27 cellular contexts compared by ENCODE assay signal in genomic region chr13:79062291-79062690, GRCh38.
DNase-seq lines count a peak whose midpoint lies in the region; ATAC-seq and TF ChIP-seq lines count a peak whose summit lies in the region.
"Had no signal": no experiment of that assay in that cellular context is flagged by ENCODE, and none has a peak within 500 bp of the region (broad histone marks: within the 10 kb centered on the region; RNA-seq: fewer than 3 reads in every experiment).

No MANE protein-coding gene starts in this region.

- no peaks in the 10 kb centered on the region for H3K27me3 ChIP-seq in endodermal cell (ENCODE audit: control insufficient read depth, insufficient read depth, low read length, poor library complexity, severe bottlenecking)
- H3K27me3 ChIP-seq in CD8-positive, alpha-beta memory T cell (ENCODE audit: insufficient read depth, low read length, poor library complexity, severe bottlenecking) = no peaks in the 10 kb centered on the region
- H3K27me3 ChIP-seq: BLaER1, MG63 had no signal

- DNase-seq in NCI-H2171 treated with DMSO at 0.1 percent for 48 hours (lab: John Stamatoyannopoulos, UW) (peak; percentile 5), NCI-H2171 (lab: John Stamatoyannopoulos, UW) (no peak), HT1080 (ENCODE audit: low read depth) (peak; percentile 21), endodermal cell (no peak), AML-193 (lab: John Stamatoyannopoulos, UW) (no peak), NCI-H1694 (lab: John Stamatoyannopoulos, UW) (no peak)
- no peak for DNase-seq in stimulated activated naive B cell treated with anti-CD40 and anti-IgM and Interleukin-4, amounts not matched to agents 10 μg/mL and 1 μg/mL and 100 μg/mL, for 72 hours
- no peak for DNase-seq in CD8-positive, alpha-beta memory T cell
- DNase-seq: ACHN; CD4-positive, CD25-positive, alpha-beta regulatory T cell; COR-L47; DMS53; GDM1; GOT3; IMR-90; KG1; MG63; NCI-H1105 treated with DMSO at 0.1 percent for 48 hours; NCI-H146; NCI-H2029; NCI-H2227 treated with DMSO at 0.1 percent for 48 hours; NCI-H526 treated with DMSO at 0.1 percent for 48 hours; SHP77 treated with DMSO at 0.1 percent for 48 hours had no signal

- no peak overlapping the region for H3K27ac Mint-ChIP-seq in endodermal cell
- peak overlapping the region; percentile 11 for H3K27ac Mint-ChIP-seq in stimulated activated naive B cell treated with anti-CD40 and anti-IgM and Interleukin-4, amounts not matched to agents 10 μg/mL and 1 μg/mL and 100 μg/mL, for 72 hours
- H3K27ac Mint-ChIP-seq in CD8-positive, alpha-beta memory T cell = no peak overlapping the region
- H3K27ac Mint-ChIP-seq: CD4-positive, CD25-positive, alpha-beta regulatory T cell had no signal

- H3K27ac ChIP-seq in endodermal cell (ENCODE audit: low read depth, low read length) = no peak overlapping the region
- no peak overlapping the region for H3K27ac ChIP-seq in CD8-positive, alpha-beta memory T cell (ENCODE audit: low read depth, low read length)
- H3K27ac ChIP-seq: 22Rv1, BLaER1, RWPE1 had no signal

- H3K36me3 ChIP-seq in endodermal cell (ENCODE audit: control insufficient read depth, insufficient read depth, low read length) = no peaks in the 10 kb centered on the region
- H3K36me3 ChIP-seq in CD8-positive, alpha-beta memory T cell (ENCODE audit: insufficient read depth, low read length) = no peaks in the 10 kb centered on the region
- H3K36me3 ChIP-seq: BLaER1, MG63 had no signal

- POLR2A ChIA-PET in CD8-positive, alpha-beta memory T cell (lab: Charles Lee) = no interaction called here

- H3K4me1 Mint-ChIP-seq in endodermal cell = peaks cover 5% of the 10 kb centered on the region
- no peaks in the 10 kb centered on the region for H3K4me1 Mint-ChIP-seq in stimulated activated naive B cell treated with anti-CD40 and anti-IgM and Interleukin-4, amounts not matched to agents 10 μg/mL and 1 μg/mL and 100 μg/mL, for 72 hours
- H3K4me1 Mint-ChIP-seq in CD8-positive, alpha-beta memory T cell = no peaks in the 10 kb centered on the region
- H3K4me1 Mint-ChIP-seq: CD4-positive, CD25-positive, alpha-beta regulatory T cell had no signal

- peak; percentile 52 for TF ChIP-seq CTCF in endodermal cell (conservative IDR thresholded peaks at IDR 0.05)

- CTCF ChIA-PET in CD8-positive, alpha-beta memory T cell (lab: Charles Lee) = no interaction called here

- ATAC-seq in stimulated activated naive B cell treated with anti-CD40 and anti-IgM and Interleukin-4, amounts not matched to agents 10 μg/mL and 1 μg/mL and 100 μg/mL, for 72 hours (replicated peaks) = no peak
- ATAC-seq: GM12878 had no signal

- no peak overlapping the region for H3K4me3 Mint-ChIP-seq in endodermal cell
- no peak overlapping the region for H3K4me3 Mint-ChIP-seq in stimulated activated naive B cell treated with anti-CD40 and anti-IgM and Interleukin-4, amounts not matched to agents 10 μg/mL and 1 μg/mL and 100 μg/mL, for 72 hours
- H3K4me3 Mint-ChIP-seq in CD8-positive, alpha-beta memory T cell = no peak overlapping the region
- H3K4me3 Mint-ChIP-seq: CD4-positive, CD25-positive, alpha-beta regulatory T cell had no signal

- WGBS in endodermal cell (ENCODE audit: insufficient coverage in 1 of 2, insufficient read length in 1 of 2), 2 experiments = 20 to 84% methylated on average over 1 to 6 of the region's 6 CpGs

- H3K4me3 ChIP-seq in endodermal cell (ENCODE audit: low read length) = no peak overlapping the region
- H3K4me3 ChIP-seq in CD8-positive, alpha-beta memory T cell (ENCODE audit: low read length) = no peak overlapping the region
- H3K4me3 ChIP-seq: BLaER1, GM12878, MG63 had no signal

- no peaks in the 10 kb centered on the region for H3K9me3 Mint-ChIP-seq in endodermal cell
- H3K9me3 Mint-ChIP-seq in stimulated activated naive B cell treated with anti-CD40 and anti-IgM and Interleukin-4, amounts not matched to agents 10 μg/mL and 1 μg/mL and 100 μg/mL, for 72 hours = no peaks in the 10 kb centered on the region
- no peaks in the 10 kb centered on the region for H3K9me3 Mint-ChIP-seq in CD8-positive, alpha-beta memory T cell

- H3K4me1 ChIP-seq in endodermal cell (ENCODE audit: control insufficient read depth, insufficient read depth, low read length) = no peaks in the 10 kb centered on the region
- H3K4me1 ChIP-seq in CD8-positive, alpha-beta memory T cell (ENCODE audit: insufficient read depth, low read length) = no peaks in the 10 kb centered on the region
- H3K4me1 ChIP-seq: BLaER1 had no signal

- H3K36me3 Mint-ChIP-seq in endodermal cell (ENCODE audit: low read depth) = no peaks in the 10 kb centered on the region
- no peaks in the 10 kb centered on the region for H3K36me3 Mint-ChIP-seq in stimulated activated naive B cell treated with anti-CD40 and anti-IgM and Interleukin-4, amounts not matched to agents 10 μg/mL and 1 μg/mL and 100 μg/mL, for 72 hours
- no peaks in the 10 kb centered on the region for H3K36me3 Mint-ChIP-seq in CD8-positive, alpha-beta memory T cell
- H3K36me3 Mint-ChIP-seq: CD4-positive, CD25-positive, alpha-beta regulatory T cell had no signal

- no peak overlapping the region for H3K9ac ChIP-seq in endodermal cell (ENCODE audit: extremely low read depth, low read length, poor library complexity, severe bottlenecking)
- H3K9ac ChIP-seq: BLaER1 had no signal

- H3K9me3 ChIP-seq in endodermal cell (ENCODE audit: control insufficient read depth, low read length) = no peaks in the 10 kb centered on the region
- no peaks in the 10 kb centered on the region for H3K9me3 ChIP-seq in CD8-positive, alpha-beta memory T cell (ENCODE audit: low read length)
- H3K9me3 ChIP-seq: BLaER1, MG63 had no signal

- H3K27me3 Mint-ChIP-seq in endodermal cell (ENCODE audit: insufficient read depth) = peaks cover 2% of the 10 kb centered on the region
- H3K27me3 Mint-ChIP-seq in stimulated activated naive B cell treated with anti-CD40 and anti-IgM and Interleukin-4, amounts not matched to agents 10 μg/mL and 1 μg/mL and 100 μg/mL, for 72 hours = peaks cover 10 to 21% of the 10 kb centered on the region in 2 donors
- H3K27me3 Mint-ChIP-seq in CD8-positive, alpha-beta memory T cell = peaks cover 2 to 24% of the 10 kb centered on the region in 2 donors

Comparison
In these comparisons a context has a peak if more than half of its experiments do, and no peak if none do; other contexts are left out.
1. DNase-seq: peak in NCI-H2171 treated with DMSO at 0.1 percent for 48 hours (single experiment) and HT1080 (single experiment); none in NCI-H2171 (single experiment), endodermal cell (single experiment), stimulated activated naive B cell treated with anti-CD40 and anti-IgM and Interleukin-4, amounts not matched to agents 10 μg/mL and 1 μg/mL and 100 μg/mL, for 72 hours (single experiment), AML-193 (0 of 2), CD8-positive, alpha-beta memory T cell (0 of 5) and NCI-H1694 (single experiment).